26 cellular contexts compared by ENCODE assay signal in the genomic region with DNA sequence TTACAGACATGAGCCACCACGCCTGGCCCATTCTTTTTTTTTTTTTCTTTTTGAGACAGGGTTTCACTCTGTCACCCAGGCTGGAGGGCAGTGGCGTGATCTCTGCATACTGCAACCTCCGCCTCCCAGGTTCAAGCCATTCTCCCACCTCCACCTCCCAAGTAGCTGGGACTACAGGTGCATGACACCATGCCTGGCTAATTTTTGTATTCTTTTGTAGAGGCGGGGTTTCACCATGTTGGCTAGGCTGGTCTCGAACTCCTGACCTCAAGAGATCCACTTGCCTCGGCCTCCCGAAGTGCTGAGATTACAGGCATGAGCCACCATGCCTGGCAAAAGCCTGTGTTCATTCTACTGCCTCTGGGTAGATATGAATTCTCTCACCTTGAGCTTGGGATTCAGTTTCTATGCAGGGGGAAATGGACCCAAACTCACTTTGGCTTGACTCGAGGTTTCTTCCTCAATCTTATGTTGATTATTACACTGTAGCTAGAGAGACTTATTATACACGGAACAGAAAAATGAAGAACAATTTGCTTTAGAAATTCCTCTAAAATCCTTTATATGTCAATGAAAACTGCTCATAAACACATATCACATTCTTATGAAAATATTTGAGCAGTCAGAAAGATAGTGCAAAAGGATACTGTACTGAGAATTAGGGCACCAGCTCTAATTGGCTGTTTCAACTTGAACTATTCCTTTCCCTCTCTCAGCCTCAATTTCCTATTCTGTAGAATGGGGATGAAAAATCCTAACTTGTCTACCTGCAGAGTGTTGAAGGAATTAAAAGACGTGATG.
DNase-seq lines count a peak whose midpoint lies in the region; ATAC-seq, FAIRE-seq and TF ChIP-seq lines count a peak whose summit lies in the region.
"Had no signal": no experiment of that assay in that cellular context is flagged by ENCODE, and none has a peak within 500 bp of the region (broad histone marks: within the 10 kb centered on the region; RNA-seq: fewer than 3 reads in every experiment).

No MANE protein-coding gene starts in this region.

- H3K27ac ChIP-seq in GM23338 (ENCODE audit: low read depth) (no peak overlapping the region), K562 (ENCODE audit: extremely low read depth, low read depth, low read length) (no peak overlapping the region), sigmoid colon (no peak overlapping the region)
- H3K27ac ChIP-seq: A549, BLaER1 had no signal

- POLR2A ChIA-PET in K562 (lab: Yijun Ruan, JAX): no interaction called here

- H2AFZ ChIP-seq in GM23338: peak overlapping the region; percentile 47; the same call in 1 of the 2 replicates
- no peak overlapping the region for H2AFZ ChIP-seq in K562 (ENCODE audit: low read depth, low read length)

- intact Hi-C loops in K562 (cut with micrococcal nuclease) (no loop called here), sigmoid colon (cut with DNase I) (no loop called here)

- H3K4me1 ChIP-seq in BE2C: peaks cover 56% of the 10 kb centered on the region
- H3K4me1 ChIP-seq in GM23338 (ENCODE audit: insufficient read depth): no peaks in the 10 kb centered on the region
- no peaks in the 10 kb centered on the region for H3K4me1 ChIP-seq in K562 (replicated peaks in 1 of 2; ENCODE audit: control insufficient read depth in 2 of 2, insufficient read depth in 2 of 2, low read length in 2 of 2)
- no peaks in the 10 kb centered on the region for H3K4me1 ChIP-seq in sigmoid colon
- H3K4me1 ChIP-seq: A549 had no signal

- TF ChIP-seq EP300 in K562 (IDR thresholded peaks at IDR 0.05; ENCODE audit: low read length) (no peak), sigmoid colon (IDR thresholded peaks at IDR 0.05) (no peak)

- H3K4me3 ChIP-seq in BE2C (ENCODE audit: low read depth, low read length) (no peak overlapping the region), GM23338 (no peak overlapping the region), K562 (no peak overlapping the region), sigmoid colon (no peak overlapping the region)
- H3K4me3 ChIP-seq: A549, BLaER1, GM12878 had no signal

- peaks cover 7% of the 10 kb centered on the region for H3K27me3 Mint-ChIP-seq in GM23338 (ENCODE audit: insufficient read depth, low read depth, poor library complexity)
- H3K27me3 Mint-ChIP-seq: CD4-positive, CD25-positive, alpha-beta regulatory T cell; CD8-positive, alpha-beta memory T cell had no signal

- H3K4me2 ChIP-seq in GM23338 (no peak overlapping the region), K562 (ENCODE audit: insufficient read depth, low read length) (no peak overlapping the region)
- H3K4me2 ChIP-seq: A549, BLaER1 had no signal

- H3K36me3 ChIP-seq in BE2C (peaks cover 14% of the 10 kb centered on the region), GM23338 (ENCODE audit: insufficient read depth) (0 out of 2 replicates have a peak, but pooled peaks cover 5% of the 10 kb centered on the region), K562 (ENCODE audit: control insufficient read depth, insufficient read depth, low read length) (no peaks in the 10 kb centered on the region), sigmoid colon (no peaks in the 10 kb centered on the region)
- H3K36me3 ChIP-seq: BLaER1 had no signal

- peaks cover 5% of the 10 kb centered on the region for H3K4me1 Mint-ChIP-seq in GM23338
- H3K4me1 Mint-ChIP-seq: B cell; CD14-positive monocyte; CD4-positive, alpha-beta memory T cell; CD4-positive, CD25-positive, alpha-beta regulatory T cell; CD8-positive, alpha-beta memory T cell had no signal

- TF ChIP-seq POLR2A in K562 (conservative IDR thresholded peaks at IDR 0.05) (no peak), sigmoid colon (IDR thresholded peaks at IDR 0.05) (no peak)

- no peaks in the 10 kb centered on the region for H3K9me1 ChIP-seq in K562 (ENCODE audit: control insufficient read depth, insufficient read depth, low read length)

- H4K20me1 ChIP-seq in GM23338 (replicated peaks; ENCODE audit: insufficient read depth) (no peaks in the 10 kb centered on the region), K562 (replicated peaks; ENCODE audit: control insufficient read depth, insufficient read depth, low read length) (no peaks in the 10 kb centered on the region)
- H4K20me1 ChIP-seq: BLaER1 had no signal

- H3K36me3 Mint-ChIP-seq in GM23338 (ENCODE audit: low read depth): no peaks in the 10 kb centered on the region
- H3K36me3 Mint-ChIP-seq: CD14-positive monocyte; CD4-positive, alpha-beta memory T cell; CD4-positive, CD25-positive, alpha-beta regulatory T cell; CD8-positive, alpha-beta memory T cell had no signal

- 1% methylated on average over 9 of the region's 10 CpGs for WGBS in K562 (ENCODE audit: insufficient coverage, low coverage, missing lambda C conversion rate)
- WGBS in sigmoid colon, 2 donors: 85 to 88% methylated on average over 10 of the region's 10 CpGs

- H3F3A ChIP-seq in GM23338 (replicated peaks; ENCODE audit: low read depth): no peaks in the 10 kb centered on the region

- no peaks in the 10 kb centered on the region for H3K27me3 ChIP-seq in BE2C
- H3K27me3 ChIP-seq in GM23338 (ENCODE audit: insufficient read depth): no peaks in the 10 kb centered on the region
- H3K27me3 ChIP-seq in K562 (ENCODE audit: control insufficient read depth in 2 of 2, insufficient read depth in 2 of 2, low read length in 2 of 2): peaks cover 0 to 3% of the 10 kb centered on the region in 2 experiments; a peak in 1 of 5 replicates
- H3K27me3 ChIP-seq in sigmoid colon: no peaks in the 10 kb centered on the region
- H3K27me3 ChIP-seq: BLaER1 had no signal

- H3K9ac ChIP-seq in K562 (ENCODE audit: insufficient read depth in 1 of 2, low read depth in 2 of 2, low read length in 2 of 2): no peak overlapping the region
- H3K9ac ChIP-seq: BLaER1 had no signal

- DNase-seq in BE2C: peak; percentile 95
- DNase-seq in GM23338 (ENCODE audit: low spot score): no peak
- no peak for DNase-seq in K562 (ENCODE audit: extremely low read depth in 1 of 4, low spot score in 3 of 4)
- no peak for DNase-seq in sigmoid colon
- DNase-seq in A172 (ENCODE audit: low spot score): no peak
- DNase-seq: 8988T; AML-193; C1 segment of cervical spinal cord; CD4-positive, alpha-beta memory T cell; CD4-positive, CD25-positive, alpha-beta regulatory T cell; CD8-positive, alpha-beta memory T cell; COR-L47; DMS 273 treated with DMSO at 0.1 percent for 48 hours; DMS153; DMS53; DMS79; DND-41; EL; GDM1 had no signal

- CTCF ChIA-PET in K562 (lab: Yijun Ruan, JAX; ENCODE audit: low intra/inter-chr PET ratio): no interaction called here

- no peak overlapping the region for H3K4me3 Mint-ChIP-seq in GM23338
- H3K4me3 Mint-ChIP-seq: B cell; CD14-positive monocyte; CD4-positive, alpha-beta memory T cell; CD4-positive, CD25-positive, alpha-beta regulatory T cell; CD8-positive, alpha-beta memory T cell had no signal

- TF ChIP-seq RAD21 in K562 (CRISPR knock-in tag; conservative IDR thresholded peaks at IDR 0.05 in 1 of 2, IDR thresholded peaks at IDR 0.05 in 1 of 2): no peak

- H3K9me3 Mint-ChIP-seq in GM23338: no peaks in the 10 kb centered on the region; the same call in 2 of the 3 replicates

- no peak for FAIRE-seq in K562 (lab: Jason Lieb, UNC)
- FAIRE-seq: A549, GM12878, GM12892, GM18507 had no signal

- no TSS peak for BruUV-seq in K562 (replicated peaks; lab: Mats Ljungman, UMichigan)

- H3K9me3 ChIP-seq in BE2C (peaks cover 51% of the 10 kb centered on the region), K562 (replicated peaks; ENCODE audit: control insufficient read depth, insufficient read depth, low read depth, low read length) (no peaks in the 10 kb centered on the region), sigmoid colon (no peaks in the 10 kb centered on the region)
- H3K9me3 ChIP-seq: BLaER1 had no signal

- H3K9me2 ChIP-seq in GM23338 (ENCODE audit: insufficient read depth): no peaks in the 10 kb centered on the region

- in situ Hi-C loops in K562 (cut with MboI): no loop called here

- TF ChIP-seq CTCF in BE2C (IDR thresholded peaks at IDR 0.05; ENCODE audit: low read depth, low read length) (no peak), GM23338 (conservative IDR thresholded peaks at IDR 0.05; ENCODE audit: low read depth in 2 of 2) (no peak), K562 (IDR thresholded peaks at IDR 0.05 in 2 of 3, conservative IDR thresholded peaks at IDR 0.05 in 1 of 3; ENCODE audit: insufficient read depth in 2 of 3, low read depth in 1 of 3, low read length in 3 of 3) (no peak), sigmoid colon (IDR thresholded peaks at IDR 0.05) (no peak)

- no peaks in the 10 kb centered on the region for H3K79me2 ChIP-seq in GM23338 (replicated peaks; ENCODE audit: insufficient read depth)
- H3K79me2 ChIP-seq in K562 (ENCODE audit: control insufficient read depth, insufficient read depth, low read length): no peaks in the 10 kb centered on the region

- ATAC-seq in GM23338: no peak
- no peak for ATAC-seq in K562
- ATAC-seq: A549, GM12878 had no signal

- H3K27ac Mint-ChIP-seq in GM23338: no peak overlapping the region
- H3K27ac Mint-ChIP-seq: B cell; CD14-positive monocyte; CD4-positive, alpha-beta memory T cell; CD4-positive, CD25-positive, alpha-beta regulatory T cell; CD8-positive, alpha-beta memory T cell had no signal

TF ChIP-seq in K562, 482 proteins besides CTCF, POLR2A, EP300 and RAD21:
- TF ChIP-seq ZNF324 (CRISPR knock-in tag; IDR thresholded peaks at IDR 0.05) (no peak), KHSRP (IDR thresholded peaks at IDR 0.05) (no peak), RBM25 (IDR thresholded peaks at IDR 0.05; ENCODE audit: low read depth, low read length, severe bottlenecking) (peak; percentile 57)
